ENCODE assay signal across 2 cellular contexts in genomic region chr19:3024509-3024869, GRCh38.
TF ChIP-seq lines count a peak whose summit lies in the region.

No MANE protein-coding gene starts in this region.

TF ChIP-seq in HEK293, 187 proteins besides CTCF, POLR2A, EP300 and RAD21:
- TF ChIP-seq ZFHX2 (tag by site-specific recombination; conservative IDR thresholded peaks at IDR 0.05): 0 out of 2 replicates have a peak, but pooled peaks have one; percentile 12
- 0 out of 2 replicates have a peak, but pooled peaks have one; percentile 5 for TF ChIP-seq EGR2 (tag by site-specific recombination; IDR thresholded peaks at IDR 0.05; ENCODE audit: low read depth)
- TF ChIP-seq ZSCAN18 (tag by site-specific recombination; IDR thresholded peaks at IDR 0.05): no peak

TF ChIP-seq in K562, 482 proteins besides CTCF, POLR2A, EP300 and RAD21:
- no peak for TF ChIP-seq ZNF583 (CRISPR knock-in tag; IDR thresholded peaks at IDR 0.05)
- peak; percentile 52; the same call in 1 of the 2 replicates for TF ChIP-seq BCOR (IDR thresholded peaks at IDR 0.05)
- no peak for TF ChIP-seq BHLHE40 (IDR thresholded peaks at IDR 0.05; ENCODE audit: low read length)
- TF ChIP-seq CEBPZ (IDR thresholded peaks at IDR 0.05; ENCODE audit: borderline replicate concordance, low read depth, low read length): no peak
- TF ChIP-seq SIX5 (IDR thresholded peaks at IDR 0.05; ENCODE audit: borderline replicate concordance in 1 of 2, insufficient read depth in 1 of 2, low read depth in 1 of 2, low read length in 2 of 2): no peak
- no peak for TF ChIP-seq ZNF57 (CRISPR knock-in tag; IDR thresholded peaks at IDR 0.05)
- peak; percentile 62 for TF ChIP-seq ZFP36 (IDR thresholded peaks at IDR 0.05; ENCODE audit: low read depth, low read length, partially characterized antibody)
- no peak for TF ChIP-seq ZBTB8A (IDR thresholded peaks at IDR 0.05; ENCODE audit: partially characterized antibody)
- no peak for TF ChIP-seq STAG1 (CRISPR knock-in tag; IDR thresholded peaks at IDR 0.05; ENCODE audit: borderline replicate concordance)
- TF ChIP-seq EGR1 (conservative IDR thresholded peaks at IDR 0.05): 0 out of 2 replicates have a peak, but pooled peaks have one; percentile 11
- no peak for TF ChIP-seq ZNF175 (CRISPR knock-in tag; IDR thresholded peaks at IDR 0.05; ENCODE audit: low read depth)
- no peak for TF ChIP-seq E2F5 (CRISPR knock-in tag; IDR thresholded peaks at IDR 0.05)
- TF ChIP-seq CAMTA2 (CRISPR knock-in tag; conservative IDR thresholded peaks at IDR 0.05): no peak
- no peak for TF ChIP-seq PBX2 (CRISPR knock-in tag; IDR thresholded peaks at IDR 0.05; ENCODE audit: low read depth)
- TF ChIP-seq PBX2 (tag; conservative IDR thresholded peaks at IDR 0.05; ENCODE audit: low read depth): no peak
- peak; percentile 44 for TF ChIP-seq ZNF316 (IDR thresholded peaks at IDR 0.05)
- no peak for TF ChIP-seq ZNF184 (CRISPR knock-in tag; IDR thresholded peaks at IDR 0.05)
- no peak for TF ChIP-seq ZNF511 (CRISPR knock-in tag; IDR thresholded peaks at IDR 0.05)
- no peak for TF ChIP-seq HDAC8 (tag; IDR thresholded peaks at IDR 0.05)
- no peak for TF ChIP-seq NELFE (IDR thresholded peaks at IDR 0.05; ENCODE audit: insufficient read depth, insufficient read length)
- TF ChIP-seq ASH1L (IDR thresholded peaks at IDR 0.05; ENCODE audit: borderline replicate concordance, low read depth, partially characterized antibody): no peak
- TF ChIP-seq NUFIP1 (IDR thresholded peaks at IDR 0.05; ENCODE audit: partially characterized antibody): no peak
- TF ChIP-seq OTX1 (CRISPR knock-in tag; IDR thresholded peaks at IDR 0.05): no peak
- TF ChIP-seq ARHGAP35 (IDR thresholded peaks at IDR 0.05; ENCODE audit: partially characterized antibody): no peak
- TF ChIP-seq ZNF146 (CRISPR knock-in tag; IDR thresholded peaks at IDR 0.05; ENCODE audit: unreplicated experiment): no peak
- TF ChIP-seq ZFX (CRISPR knock-in tag; IDR thresholded peaks at IDR 0.05): no peak
- TF ChIP-seq NFIC (IDR thresholded peaks at IDR 0.05): no peak
- no peak for TF ChIP-seq PRMT5 (CRISPR knock-in tag; IDR thresholded peaks at IDR 0.05)
- no peak for TF ChIP-seq ZNF518B (CRISPR knock-in tag; IDR thresholded peaks at IDR 0.05)
- no peak for TF ChIP-seq XRCC5 (IDR thresholded peaks at IDR 0.05; ENCODE audit: low read depth, low read length)
- TF ChIP-seq ZNF696 (CRISPR knock-in tag; conservative IDR thresholded peaks at IDR 0.05): no peak
- no peak for TF ChIP-seq NFRKB (IDR thresholded peaks at IDR 0.05; ENCODE audit: low read depth)
- no peak for TF ChIP-seq ZNF224 (CRISPR knock-in tag; IDR thresholded peaks at IDR 0.05)
- no peak for TF ChIP-seq GTF3C2 (IDR thresholded peaks at IDR 0.05; ENCODE audit: borderline replicate concordance, extremely low read depth, insufficient read length)
- TF ChIP-seq U2AF2 (optimal IDR thresholded peaks at IDR 0.05; ENCODE audit: low read depth, low read length): no peak
- TF ChIP-seq CREB3L1 (IDR thresholded peaks at IDR 0.05; ENCODE audit: borderline replicate concordance, low read depth): no peak
- no peak for TF ChIP-seq GTF2F1 (IDR thresholded peaks at IDR 0.05; ENCODE audit: low read depth, low read length)
- peak; percentile 47; the same call in 1 of the 2 replicates for TF ChIP-seq SMARCA5 (IDR thresholded peaks at IDR 0.05)
- no peak for TF ChIP-seq SREBF1 (IDR thresholded peaks at IDR 0.05; ENCODE audit: borderline replicate concordance, low read depth, low read length)
- no peak for TF ChIP-seq SREBF2 (CRISPR knock-in tag; IDR thresholded peaks at IDR 0.05)
- TF ChIP-seq NR2C1 (IDR thresholded peaks at IDR 0.05): no peak
- no peak for TF ChIP-seq NR2C1 (tag; IDR thresholded peaks at IDR 0.05)
- no peak for TF ChIP-seq NCOA4 (IDR thresholded peaks at IDR 0.05; ENCODE audit: partially characterized antibody)
- TF ChIP-seq PKNOX1 (IDR thresholded peaks at IDR 0.05): no peak
- TF ChIP-seq ELK1 (CRISPR knock-in tag; IDR thresholded peaks at IDR 0.05): no peak
- TF ChIP-seq NEUROD1 (IDR thresholded peaks at IDR 0.05; ENCODE audit: borderline replicate concordance, low read depth, low read length, partially characterized antibody): no peak
- no peak for TF ChIP-seq CEBPB (tag; IDR thresholded peaks at IDR 0.05)
- peak; percentile 18; the same call in 1 of the 2 replicates for TF ChIP-seq MAFG (tag; conservative IDR thresholded peaks at IDR 0.05)
